In the genomic region with DNA sequence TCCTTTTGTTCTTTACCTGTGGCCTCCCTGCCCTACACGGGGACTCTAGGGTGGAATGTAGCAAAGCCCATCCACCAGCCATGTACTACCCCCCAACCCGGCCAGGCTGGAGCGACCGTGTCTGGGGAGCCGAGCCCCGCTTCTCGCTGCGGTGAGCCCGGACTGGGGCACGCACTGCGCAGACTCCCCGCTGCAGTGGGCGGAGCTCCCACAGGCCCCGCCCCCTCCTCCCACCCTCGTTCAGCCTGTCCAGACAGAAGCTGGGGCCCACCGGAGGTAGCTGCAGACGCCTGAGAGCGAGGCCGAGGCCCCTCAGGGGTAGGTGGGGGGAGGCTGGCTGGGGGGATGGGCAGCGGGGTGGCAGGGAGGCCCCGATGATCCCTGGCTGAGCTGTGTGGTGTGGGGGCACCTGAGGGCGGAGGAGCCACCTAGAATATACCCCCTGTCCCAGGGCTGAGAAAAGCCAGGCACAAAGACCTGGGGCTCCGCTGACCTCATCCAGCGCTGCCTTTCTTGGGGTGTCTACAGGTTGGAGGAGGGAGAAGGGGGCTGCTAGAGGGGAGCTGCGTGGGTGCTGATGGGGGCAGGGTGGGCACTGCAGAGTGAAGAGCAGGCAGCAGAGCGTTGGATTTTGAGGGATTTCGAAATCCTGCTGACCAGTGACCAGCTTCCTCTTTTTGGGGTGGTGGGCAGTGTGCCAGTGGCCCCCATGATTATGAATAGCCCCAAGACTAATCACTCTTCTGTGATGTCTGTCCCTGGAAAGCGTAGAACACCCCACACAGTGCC, we compare ENCODE assay signal across 9 cellular contexts. TPM values are rescaled to one million over a fixed set of nuclear protein-coding genes. Genes with fewer than 3 reads are reported as not detected.
A peak's percentile ranks its signal among the peaks of the same experiment; 100 is the strongest.
DNase-seq lines count a peak whose midpoint lies in the region; ATAC-seq, FAIRE-seq and TF ChIP-seq lines count a peak whose summit lies in the region.
"Had no signal": no experiment of that assay in that cellular context is flagged by ENCODE, and none has a peak within 500 bp of the region (broad histone marks: within the 10 kb centered on the region; RNA-seq: fewer than 3 reads in every experiment).

No MANE protein-coding gene starts in this region.

- H3K4me3 ChIP-seq in IMR-90 (ENCODE audit: insufficient read depth, low read depth, low read length) = peak overlapping the region; percentile 72

- no peak overlapping the region; the same call in 2 of the 3 replicates for H2BK15ac ChIP-seq in IMR-90 (ENCODE audit: low read depth, low read length)

- intact Hi-C loops in IMR-90 (cut with micrococcal nuclease) = no loop called here

- no peak overlapping the region for H3K27ac Mint-ChIP-seq in activated CD8-positive, alpha-beta T cell treated with anti-CD3 and anti-CD28 coated beads, Interleukin-2, amount 10 ng/mL, durations not matched to agents 7 days and 5 days
- H3K27ac Mint-ChIP-seq in stimulated activated effector memory CD8-positive, alpha-beta T cell treated with anti-CD3 and anti-CD28 coated beads, Interleukin-12 subunit alpha, Interleukin-12 subunit beta, amount 100 ng/mL, for 72 hours = no peak overlapping the region

- peak overlapping the region; percentile 81 for H2AK5ac ChIP-seq in IMR-90 (ENCODE audit: low read depth, low read length)

- no peak for FAIRE-seq in urothelium cell line (lab: Jason Lieb, UNC)

- peaks cover 31% of the 10 kb centered on the region for H3K36me3 ChIP-seq in IMR-90 (ENCODE audit: control insufficient read depth, insufficient read depth, low read length)

- H3K18ac ChIP-seq in IMR-90 (ENCODE audit: low read depth, low read length) = peak overlapping the region; percentile 76; the same call in 1 of the 2 replicates

- peak overlapping the region; percentile 90 for H2AFZ ChIP-seq in IMR-90 (replicated peaks; ENCODE audit: low read length, poor library complexity)

- peaks cover 9 to 32% of the 10 kb centered on the region in 2 experiments for H3K79me1 ChIP-seq in IMR-90 (ENCODE audit: low read depth in 1 of 2, low read length in 2 of 2)

- peak overlapping the region; percentile 63 for H2BK5ac ChIP-seq in IMR-90 (ENCODE audit: low read depth, low read length, poor library complexity, severe bottlenecking)

- H3K4me1 ChIP-seq in IMR-90 (ENCODE audit: control insufficient read depth, insufficient read depth, low read length) = peaks cover 10% of the 10 kb centered on the region

- no peaks in the 10 kb centered on the region for H4K20me1 ChIP-seq in IMR-90 (ENCODE audit: insufficient read depth, low read length)

- H4K8ac ChIP-seq in IMR-90 (ENCODE audit: low read depth in 2 of 2, low read length in 2 of 2) = peak overlapping the region; percentile 66 to 99

- 0 out of 2 replicates have a peak overlapping the region, but pooled peaks have one; percentile 46 for H2BK120ac ChIP-seq in IMR-90 (ENCODE audit: low read depth, low read length)

- dilution Hi-C loops in IMR-90 (cut with HindIII; ENCODE audit: low sequenced_read_pairs, unreplicated experiment) = no loop called here

- H3K9me3 ChIP-seq in IMR-90 (ENCODE audit: control insufficient read depth, insufficient read depth, low read length) = no peaks in the 10 kb centered on the region

- 0 out of 2 replicates have a peak overlapping the region, but pooled peaks have one; percentile 42 for H3K56ac ChIP-seq in IMR-90 (ENCODE audit: extremely low read depth, insufficient read depth, low read length)

- H3K9me1 ChIP-seq in IMR-90 (ENCODE audit: insufficient read depth, low read length) = peaks cover 12% of the 10 kb centered on the region

- H4K91ac ChIP-seq in IMR-90 (ENCODE audit: insufficient read depth, low read depth, low read length) = peak overlapping the region; percentile 48; the same call in 1 of the 2 replicates

- no peaks in the 10 kb centered on the region for H3K27me3 ChIP-seq in IMR-90 (ENCODE audit: control insufficient read depth, insufficient read depth, low read length)

- H3K4ac ChIP-seq in IMR-90 (ENCODE audit: low read depth, low read length) = peak overlapping the region; percentile 65

- H3K4me2 ChIP-seq in IMR-90 (ENCODE audit: low read depth, low read length) = peak overlapping the region; percentile 94

- 0% methylated on average over 3 of the region's 28 CpGs; no CpG with 5 or more reads in 1 of the 2 experiments for WGBS in IMR-90 (ENCODE audit: extremely low coverage in 2 of 2, insufficient read length in 1 of 2), 2 experiments

- H3K4me1 Mint-ChIP-seq in activated CD8-positive, alpha-beta T cell treated with anti-CD3 and anti-CD28 coated beads, Interleukin-2, amount 10 ng/mL, durations not matched to agents 7 days and 5 days (ENCODE audit: low read depth) = peaks cover 24% of the 10 kb centered on the region
- H3K4me1 Mint-ChIP-seq in stimulated activated effector memory CD8-positive, alpha-beta T cell treated with anti-CD3 and anti-CD28 coated beads, Interleukin-12 subunit alpha, Interleukin-12 subunit beta, amount 100 ng/mL, for 72 hours = peaks cover 18% of the 10 kb centered on the region

- TF ChIP-seq RAD21 in IMR-90 (IDR thresholded peaks at IDR 0.05; ENCODE audit: low read length) = no peak

- peak overlapping the region; percentile 93 for H3K9ac ChIP-seq in IMR-90 (ENCODE audit: low read depth, low read length)

- peak overlapping the region; percentile 21 for H2AK9ac ChIP-seq in IMR-90 (replicated peaks; ENCODE audit: low read depth, low read length, poor library complexity)

- H3K4me3 Mint-ChIP-seq in activated CD8-positive, alpha-beta T cell treated with anti-CD3 and anti-CD28 coated beads, Interleukin-2, amount 10 ng/mL, durations not matched to agents 7 days and 5 days = peak overlapping the region; percentile 58
- H3K4me3 Mint-ChIP-seq in stimulated activated effector memory CD8-positive, alpha-beta T cell treated with anti-CD3 and anti-CD28 coated beads, Interleukin-12 subunit alpha, Interleukin-12 subunit beta, amount 100 ng/mL, for 72 hours = peak overlapping the region; percentile 60

- peak overlapping the region; percentile 85 for H3K27ac ChIP-seq in IMR-90 (ENCODE audit: insufficient read depth, low read length)
- H3K27ac ChIP-seq: HL-60 had no signal

- H3K23ac ChIP-seq in IMR-90 (ENCODE audit: low read depth, low read length) = peak overlapping the region; percentile 64

- TF ChIP-seq CTCF in IMR-90 (conservative IDR thresholded peaks at IDR 0.05; ENCODE audit: low read depth, low read length) = no peak

- H4K5ac ChIP-seq in IMR-90 (ENCODE audit: low read depth, low read length) = peak overlapping the region; percentile 65

- peak in 13 of 14 donors; percentile 4 to 75 (median 33) for DNase-seq in C1 segment of cervical spinal cord (lab: John Stamatoyannopoulos, UW)
- peak; percentile 71 for DNase-seq in IMR-90
- DNase-seq in activated CD8-positive, alpha-beta T cell treated with anti-CD3 and anti-CD28 coated beads, Interleukin-2, amount 10 ng/mL, durations not matched to agents 7 days and 5 days = peak; percentile 49
- DNase-seq in erythroblast (lab: John Stamatoyannopoulos, UW) = peak; percentile 87 to 92
- DNase-seq in mucosa of gallbladder (ENCODE audit: low spot score) = peak; percentile 66
- DNase-seq in stimulated activated effector memory CD8-positive, alpha-beta T cell treated with anti-CD3 and anti-CD28 coated beads, Interleukin-12 subunit alpha, Interleukin-12 subunit beta, amount 100 ng/mL, for 72 hours (ENCODE audit: low spot score in 2 of 2) = peak; percentile 28 to 66
- DNase-seq in urothelium cell line (ENCODE audit: low spot score) = no peak

- peaks cover 10% of the 10 kb centered on the region for H3K36me3 Mint-ChIP-seq in activated CD8-positive, alpha-beta T cell treated with anti-CD3 and anti-CD28 coated beads, Interleukin-2, amount 10 ng/mL, durations not matched to agents 7 days and 5 days (ENCODE audit: low read depth)
- H3K36me3 Mint-ChIP-seq in stimulated activated effector memory CD8-positive, alpha-beta T cell treated with anti-CD3 and anti-CD28 coated beads, Interleukin-12 subunit alpha, Interleukin-12 subunit beta, amount 100 ng/mL, for 72 hours = peaks cover 13% of the 10 kb centered on the region

- CTCF ChIA-PET in IMR-90 (lab: Yijun Ruan, JAX) = interaction anchor here (0.6 kb wide), 1 partner anchor 61 kb away, joined by 3 read pairs; no protein-coding TSS in a partner anchor
- CTCF ChIA-PET in activated CD8-positive, alpha-beta T cell treated with anti-CD3 and anti-CD28 coated beads, Interleukin-2, amount 10 ng/mL, durations not matched to agents 7 days and 5 days (lab: Charles Lee) = interaction anchor here (1.8 kb wide), 1 partner anchor 61 kb away, joined by 7 read pairs; no protein-coding TSS in a partner anchor

- no peak overlapping the region for H2BK20ac ChIP-seq in IMR-90 (ENCODE audit: low read depth, low read length)

- peak overlapping the region; percentile 89 for H3K14ac ChIP-seq in IMR-90 (replicated peaks; ENCODE audit: low read depth, low read length)

- in situ Hi-C loops in IMR-90 (cut with MboI; ENCODE audit: low sequenced_read_pairs) = no loop called here

- ATAC-seq in IMR-90 (ENCODE audit: low read depth) (peak; percentile 97), GM21786 (IDR thresholded peaks at IDR 0.05; ENCODE audit: unreplicated experiment) (no peak)
- ATAC-seq in activated CD8-positive, alpha-beta T cell treated with anti-CD3 and anti-CD28 coated beads, Interleukin-2, amount 10 ng/mL, durations not matched to agents 7 days and 5 days = peak; percentile 73
- ATAC-seq in stimulated activated effector memory CD8-positive, alpha-beta T cell treated with anti-CD3 and anti-CD28 coated beads, Interleukin-12 subunit alpha, Interleukin-12 subunit beta, amount 100 ng/mL, for 72 hours = peak; percentile 72

- TF ChIP-seq POLR2A in IMR-90 (IDR thresholded peaks at IDR 0.05; ENCODE audit: low read depth, low read length) (no peak), erythroblast (IDR thresholded peaks at IDR 0.05; ENCODE audit: low read length) (no peak)

- BruUV-seq in IMR-90 (replicated peaks; lab: Mats Ljungman, UMichigan) = no TSS peak

- no peaks in the 10 kb centered on the region for H3K9me3 Mint-ChIP-seq in activated CD8-positive, alpha-beta T cell treated with anti-CD3 and anti-CD28 coated beads, Interleukin-2, amount 10 ng/mL, durations not matched to agents 7 days and 5 days (ENCODE audit: insufficient read depth)
- H3K9me3 Mint-ChIP-seq in stimulated activated effector memory CD8-positive, alpha-beta T cell treated with anti-CD3 and anti-CD28 coated beads, Interleukin-12 subunit alpha, Interleukin-12 subunit beta, amount 100 ng/mL, for 72 hours = no peaks in the 10 kb centered on the region

- H3K27me3 Mint-ChIP-seq in activated CD8-positive, alpha-beta T cell treated with anti-CD3 and anti-CD28 coated beads, Interleukin-2, amount 10 ng/mL, durations not matched to agents 7 days and 5 days (ENCODE audit: low read depth) = no peaks in the 10 kb centered on the region

- POLR2A ChIA-PET in IMR-90 (lab: Charles Lee; ENCODE audit: unreplicated experiment) = interaction anchor here (0.6 to 1.0 kb wide), 2 partner anchors 18 to 68 kb away, joined by 3 to 16 read pairs; partner anchors contain the start of genes C19orf47 and PLD3
- POLR2A ChIA-PET in activated CD8-positive, alpha-beta T cell treated with anti-CD3 and anti-CD28 coated beads, Interleukin-2, amount 10 ng/mL, durations not matched to agents 7 days and 5 days (lab: Charles Lee) = no interaction called here

RNA-seq across cellular contexts. Expression of gene PLD3, which starts 17.3 kb away (rescaled TPM):
- total RNA-seq in IMR-90 (2012; rRNA removed) = 117 and 120 TPM in 2 replicates
- 665 and 732 TPM in 2 replicates for polyA plus RNA-seq in IMR-90 (2012; rRNA removed)
- 939 and 1,304 TPM in 2 replicates for polyA plus RNA-seq in IMR-90 (2012; cell fraction: cytosol; rRNA removed)
- polyA plus RNA-seq in IMR-90 (2012; cell fraction: nucleus; rRNA removed; ENCODE audit: low replicate concordance) = 308 and 790 TPM in 2 replicates
- 10 to 100 TPM; 65.1 to 70.0 TPM for total RNA-seq in activated CD8-positive, alpha-beta T cell treated with anti-CD3 and anti-CD28 coated beads, Interleukin-2, amount 10 ng/mL, durations not matched to agents 7 days and 5 days
- 224 TPM for total RNA-seq in mucosa of gallbladder

RNA-seq across cellular contexts. Expression of gene C19orf47, which starts 17.6 kb away (rescaled TPM):
- total RNA-seq in IMR-90 (2012; rRNA removed) = 3.6 and 4.4 TPM in 2 replicates
- polyA plus RNA-seq in IMR-90 (2012; rRNA removed) = 16.3 and 24.4 TPM in 2 replicates
- polyA plus RNA-seq in IMR-90 (2012; cell fraction: cytosol; rRNA removed) = 6.8 and 13.8 TPM in 2 replicates
- polyA plus RNA-seq in IMR-90 (2012; cell fraction: nucleus; rRNA removed; ENCODE audit: low replicate concordance) = 15.2 and 20.0 TPM in 2 replicates
- 10 to 100 TPM; 27.7 to 28.3 TPM for total RNA-seq in activated CD8-positive, alpha-beta T cell treated with anti-CD3 and anti-CD28 coated beads, Interleukin-2, amount 10 ng/mL, durations not matched to agents 7 days and 5 days
- total RNA-seq in mucosa of gallbladder = 13.2 TPM

RNA-seq across cellular contexts. Expression of gene HIPK4, which starts 24.2 kb away (rescaled TPM):
- total RNA-seq in IMR-90 (2012; rRNA removed) = 0.18 and 0.28 TPM in 2 replicates
- polyA plus RNA-seq in IMR-90 (2012; rRNA removed) = 0.11 and 0.12 TPM in 2 replicates
- polyA plus RNA-seq in IMR-90 (2012; cell fraction: cytosol; rRNA removed) = 0.17 and 0.27 TPM in 2 replicates
- 0.19 and 0.48 TPM in 2 replicates for polyA plus RNA-seq in IMR-90 (2012; cell fraction: nucleus; rRNA removed; ENCODE audit: low replicate concordance)
- total RNA-seq in activated CD8-positive, alpha-beta T cell treated with anti-CD3 and anti-CD28 coated beads, Interleukin-2, amount 10 ng/mL, durations not matched to agents 7 days and 5 days = under 1 TPM in 1 of 2 experiments, not detected in 1; 0.10 TPM
- total RNA-seq in mucosa of gallbladder = not detected

RNA-seq across cellular contexts. Expression of gene PRX, which starts 47.4 kb away (rescaled TPM):
- total RNA-seq in IMR-90 (2012; rRNA removed) = 0.83 and 0.90 TPM in 2 replicates
- polyA plus RNA-seq in IMR-90 (2012; rRNA removed) = 1.7 and 1.8 TPM in 2 replicates
- 1.5 and 1.8 TPM in 2 replicates for polyA plus RNA-seq in IMR-90 (2012; cell fraction: cytosol; rRNA removed)
- 1.7 and 2.9 TPM in 2 replicates for polyA plus RNA-seq in IMR-90 (2012; cell fraction: nucleus; rRNA removed; ENCODE audit: low replicate concordance)
- total RNA-seq in activated CD8-positive, alpha-beta T cell treated with anti-CD3 and anti-CD28 coated beads, Interleukin-2, amount 10 ng/mL, durations not matched to agents 7 days and 5 days = 1 to 10 TPM in 1 of 2 experiments, under 1 TPM in 1; 0.84 to 1.1 TPM
- 7.0 TPM for total RNA-seq in mucosa of gallbladder

RNA-seq across cellular contexts. Expression of gene SERTAD1, which starts 60.0 kb away (rescaled TPM):
- total RNA-seq in IMR-90 (2012; rRNA removed) = 25.6 and 27.4 TPM in 2 replicates
- polyA plus RNA-seq in IMR-90 (2012; rRNA removed) = 21.1 and 29.5 TPM in 2 replicates
- polyA plus RNA-seq in IMR-90 (2012; cell fraction: cytosol; rRNA removed) = 44.7 and 59.8 TPM in 2 replicates
- polyA plus RNA-seq in IMR-90 (2012; cell fraction: nucleus; rRNA removed; ENCODE audit: low replicate concordance) = 12.6 and 23.7 TPM in 2 replicates
- 10 to 100 TPM in 1 of 2 experiments, 1 to 10 TPM in 1; 9.3 to 10.1 TPM for total RNA-seq in activated CD8-positive, alpha-beta T cell treated with anti-CD3 and anti-CD28 coated beads, Interleukin-2, amount 10 ng/mL, durations not matched to agents 7 days and 5 days
- total RNA-seq in mucosa of gallbladder = 13.2 TPM
